In genomic region chr10:3790858-3791257, GRCh38 we compare ENCODE assay signal across 1 cellular context.
TF ChIP-seq lines count a peak whose summit lies in the region.

No MANE protein-coding gene starts in this region.

TF ChIP-seq in H1, 55 proteins besides CTCF, POLR2A, EP300 and RAD21:
- TF ChIP-seq, protein P1, sequence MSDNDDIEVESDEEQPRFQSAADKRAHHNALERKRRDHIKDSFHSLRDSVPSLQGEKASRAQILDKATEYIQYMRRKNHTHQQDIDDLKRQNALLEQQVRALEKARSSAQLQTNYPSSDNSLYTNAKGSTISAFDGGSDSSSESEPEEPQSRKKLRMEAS (IDR thresholded peaks at IDR 0.05), result no peak
- TF ChIP-seq JUND (IDR thresholded peaks at IDR 0.05; ENCODE audit: low read length), result no peak
- TF ChIP-seq NANOG (IDR thresholded peaks at IDR 0.05; ENCODE audit: insufficient read depth, low read depth, low read length, poor library complexity, severe bottlenecking), result no peak
- no peak for TF ChIP-seq RFX5 (IDR thresholded peaks at IDR 0.05; ENCODE audit: borderline replicate concordance, low read depth, low read length)
- TF ChIP-seq USF2 (IDR thresholded peaks at IDR 0.05; ENCODE audit: low read length), result no peak
- no peak for TF ChIP-seq RBBP5 (IDR thresholded peaks at IDR 0.05; ENCODE audit: borderline replicate concordance, low read depth, low read length)
- TF ChIP-seq BCL11A (IDR thresholded peaks at IDR 0.05; ENCODE audit: low read depth in 2 of 2, low read length in 2 of 2), result no peak
- TF ChIP-seq SAP30 (IDR thresholded peaks at IDR 0.05; ENCODE audit: insufficient read depth, insufficient replicate concordance, low read length), result no peak
- no peak for TF ChIP-seq CREB1 (IDR thresholded peaks at IDR 0.05)
- TF ChIP-seq GTF2F1 (IDR thresholded peaks at IDR 0.05; ENCODE audit: borderline replicate concordance, low read depth, low read length), result no peak
- TF ChIP-seq SP1 (IDR thresholded peaks at IDR 0.05; ENCODE audit: low read depth, low read length), result no peak
- TF ChIP-seq TCF12 (IDR thresholded peaks at IDR 0.05; ENCODE audit: low read depth, low read length), result no peak
- TF ChIP-seq YY1 (IDR thresholded peaks at IDR 0.05; ENCODE audit: low read depth, low read length), result no peak
- no peak for TF ChIP-seq JUN (IDR thresholded peaks at IDR 0.05; ENCODE audit: low read depth, low read length)
- no peak for TF ChIP-seq EZH2 (IDR thresholded peaks at IDR 0.05; ENCODE audit: low read depth, low read length, severe bottlenecking)
- no peak for TF ChIP-seq SUZ12 (IDR thresholded peaks at IDR 0.05; ENCODE audit: low read length)
